ENCODE assay signal across 9 cellular contexts in the genomic region with DNA sequence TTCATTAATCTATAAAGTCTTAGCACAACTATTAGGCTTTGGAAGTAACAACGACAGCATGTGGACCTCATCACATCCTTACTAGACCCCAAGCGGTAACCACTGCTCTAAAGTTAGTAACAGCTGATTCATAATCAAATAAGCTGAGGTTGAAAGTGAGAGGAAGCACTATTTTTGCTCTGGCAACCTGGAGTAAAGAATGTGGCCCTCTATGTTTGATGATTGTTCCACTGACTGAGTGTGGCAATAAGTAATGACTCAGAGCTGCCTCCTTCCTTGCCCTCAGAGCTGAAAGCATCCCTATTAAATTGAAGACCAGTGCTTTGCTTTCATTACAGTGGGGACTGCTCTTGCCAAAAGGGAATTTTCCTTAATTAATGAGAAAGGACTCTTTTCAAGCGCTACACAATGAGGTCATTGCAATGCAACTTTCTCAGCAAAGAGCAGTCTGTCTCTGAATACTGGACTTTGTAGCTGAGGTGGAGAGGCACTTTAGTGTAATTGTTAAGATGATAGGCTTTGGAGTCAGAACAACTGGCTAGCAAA.
A peak's percentile ranks its signal among the peaks of the same experiment; 100 is the strongest.
DNase-seq lines count a peak whose midpoint lies in the region; ATAC-seq and TF ChIP-seq lines count a peak whose summit lies in the region.
"Had no signal": no experiment of that assay in that cellular context is flagged by ENCODE, and none has a peak within 500 bp of the region (broad histone marks: within the 10 kb centered on the region; RNA-seq: fewer than 3 reads in every experiment).

No MANE protein-coding gene starts in this region.

- DNase-seq in NOMO-1 (lab: John Stamatoyannopoulos, UW; ENCODE audit: unreplicated experiment in 2 of 2) (peak; percentile 90 to 91), glomerular visceral epithelial cell (ENCODE audit: extremely low spot score) (peak; percentile 87), lower leg skin (ENCODE audit: low spot score in 2 of 2) (no peak), DMS153 treated with DMSO at 0.1 percent for 48 hours (lab: John Stamatoyannopoulos, UW; ENCODE audit: unreplicated experiment) (no peak), endothelial cell (ENCODE audit: low spot score) (no peak), DMS153 (lab: John Stamatoyannopoulos, UW) (no peak)
- DNase-seq: activated B cell treated with CpG ODN at 0.5 μM for 24 hours had no signal

- no peak overlapping the region for H3K4me3 ChIP-seq in lower leg skin (ENCODE audit: low read depth, poor library complexity, severe bottlenecking)

- H3K27ac Mint-ChIP-seq in endothelial cell (ENCODE audit: unreplicated experiment): no peak overlapping the region
- H3K27ac Mint-ChIP-seq: activated B cell treated with CpG ODN at 0.5 μM for 24 hours had no signal

- 55 to 67% methylated on average over 3 of the region's 3 CpGs for WGBS in lower leg skin, 2 donors

- H3K36me3 Mint-ChIP-seq in endothelial cell (ENCODE audit: low read depth, unreplicated experiment): no peaks in the 10 kb centered on the region

- no peaks in the 10 kb centered on the region for H3K9me3 Mint-ChIP-seq in endothelial cell (ENCODE audit: unreplicated experiment)

- H3K4me1 Mint-ChIP-seq in endothelial cell (ENCODE audit: unreplicated experiment): no peaks in the 10 kb centered on the region
- H3K4me1 Mint-ChIP-seq: activated B cell treated with CpG ODN at 0.5 μM for 24 hours had no signal

- intact Hi-C loops in lower leg skin (cut with DNase I; ENCODE audit: low total_unique reads): no loop called here

- no peak for TF ChIP-seq CTCF in lower leg skin (IDR thresholded peaks at IDR 0.05)
- no peak for TF ChIP-seq CTCF in endothelial cell (IDR thresholded peaks at IDR 0.05; ENCODE audit: unreplicated experiment)

- H3K4me3 Mint-ChIP-seq in endothelial cell (ENCODE audit: unreplicated experiment): no peak overlapping the region
- H3K4me3 Mint-ChIP-seq: activated B cell treated with CpG ODN at 0.5 μM for 24 hours had no signal

- no peaks in the 10 kb centered on the region for H3K27me3 Mint-ChIP-seq in endothelial cell (ENCODE audit: unreplicated experiment)
- H3K27me3 Mint-ChIP-seq: activated B cell treated with CpG ODN at 0.5 μM for 24 hours had no signal

- TF ChIP-seq POLR2A in lower leg skin (IDR thresholded peaks at IDR 0.05): no peak

- ATAC-seq in GM19023 (IDR thresholded peaks at IDR 0.05; ENCODE audit: unreplicated experiment) (peak; percentile 90), HG02852 (IDR thresholded peaks at IDR 0.05; ENCODE audit: unreplicated experiment) (peak; percentile 88)

Comparison
In these comparisons a context has a peak if more than half of its experiments do, and no peak if none do; other contexts are left out.
1. DNase-seq: peak in NOMO-1 (2 of 2) and glomerular visceral epithelial cell (single experiment); none in lower leg skin (0 of 2), DMS153 treated with DMSO at 0.1 percent for 48 hours (single experiment), endothelial cell (single experiment) and DMS153 (single experiment).